22 cellular contexts compared by ENCODE assay signal in the genomic region with DNA sequence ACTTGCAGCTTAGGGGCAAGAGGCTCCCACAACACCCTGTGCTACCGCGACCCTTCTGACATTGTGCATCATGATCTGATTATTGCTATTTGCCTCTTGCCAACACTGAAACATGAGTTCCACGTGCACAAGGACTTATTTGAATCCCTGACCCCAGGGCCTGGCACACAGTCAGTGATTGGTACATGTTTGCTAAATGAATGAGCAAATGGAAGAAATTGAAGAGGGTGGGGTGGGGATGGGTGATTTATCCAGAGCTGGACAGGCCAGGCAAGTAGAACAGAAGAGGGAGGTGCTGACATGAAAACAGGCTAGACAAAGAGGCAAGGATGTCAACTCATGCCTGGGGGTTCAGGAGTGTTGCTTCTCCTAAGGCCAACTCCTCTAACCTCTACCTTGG. TPM values are rescaled to one million over a fixed set of nuclear protein-coding genes. Genes with fewer than 3 reads are reported as not detected.
DNase-seq lines count a peak whose midpoint lies in the region; ATAC-seq lines count a peak whose summit lies in the region.
"Had no signal": no experiment of that assay in that cellular context is flagged by ENCODE, and none has a peak within 500 bp of the region (broad histone marks: within the 10 kb centered on the region; RNA-seq: fewer than 3 reads in every experiment).

No MANE protein-coding gene starts in this region.

- ATAC-seq in esophagus mucosa (peak; percentile 71), GM19455 (IDR thresholded peaks at IDR 0.05; ENCODE audit: unreplicated experiment) (no peak), aorta (ENCODE audit: low FRiP score) (no peak)
- no peak for ATAC-seq in stimulated activated naive B cell treated with anti-CD40 and anti-IgM and Interleukin-4, amounts not matched to agents 10 μg/mL and 1 μg/mL and 100 μg/mL, for 72 hours (replicated peaks)
- ATAC-seq: A549, GM12878, HCT116 had no signal

- no peaks in the 10 kb centered on the region for H3K9me3 ChIP-seq in aorta (ENCODE audit: control insufficient read depth, low read length)
- H3K9me3 ChIP-seq: A549 had no signal

- H3K36me3 ChIP-seq in aorta (ENCODE audit: control insufficient read depth in 1 of 2, insufficient read depth in 2 of 2, low read length in 1 of 2) = no peaks in the 10 kb centered on the region

- peaks cover 8 to 13% of the 10 kb centered on the region in 2 donors for H3K4me1 Mint-ChIP-seq in stimulated activated naive B cell treated with anti-CD40 and anti-IgM and Interleukin-4, amounts not matched to agents 10 μg/mL and 1 μg/mL and 100 μg/mL, for 72 hours
- H3K4me1 Mint-ChIP-seq: CD14-positive monocyte had no signal

- no peaks in the 10 kb centered on the region for H3K27me3 Mint-ChIP-seq in stimulated activated naive B cell treated with anti-CD40 and anti-IgM and Interleukin-4, amounts not matched to agents 10 μg/mL and 1 μg/mL and 100 μg/mL, for 72 hours
- H3K27me3 Mint-ChIP-seq: CD4-positive, alpha-beta memory T cell had no signal

- intact Hi-C loops in posterior vena cava (cut with DNase I) = no loop called here
- intact Hi-C loops in aorta (cut with DNase I) = no loop called here

- H3K4me3 ChIP-seq in aorta (ENCODE audit: low read length in 2 of 2) = no peak overlapping the region
- H3K4me3 ChIP-seq: A549, GM12878 had no signal

- H3K36me3 Mint-ChIP-seq in stimulated activated naive B cell treated with anti-CD40 and anti-IgM and Interleukin-4, amounts not matched to agents 10 μg/mL and 1 μg/mL and 100 μg/mL, for 72 hours = no peaks in the 10 kb centered on the region
- H3K36me3 Mint-ChIP-seq: CD14-positive monocyte; CD4-positive, alpha-beta memory T cell had no signal

- WGBS in aorta, 2 donors = 75 to 85% methylated on average over 3 of the region's 3 CpGs

- no peak overlapping the region for H3K4me3 Mint-ChIP-seq in stimulated activated naive B cell treated with anti-CD40 and anti-IgM and Interleukin-4, amounts not matched to agents 10 μg/mL and 1 μg/mL and 100 μg/mL, for 72 hours
- H3K4me3 Mint-ChIP-seq: CD14-positive monocyte; CD4-positive, alpha-beta memory T cell; HFFc6 had no signal

- H3K27me3 ChIP-seq in aorta (ENCODE audit: control insufficient read depth in 1 of 2, insufficient read depth in 2 of 2, low read length in 1 of 2) = no peaks in the 10 kb centered on the region

- H3K9me3 Mint-ChIP-seq in stimulated activated naive B cell treated with anti-CD40 and anti-IgM and Interleukin-4, amounts not matched to agents 10 μg/mL and 1 μg/mL and 100 μg/mL, for 72 hours = peaks cover 0 to 3% of the 10 kb centered on the region in 2 donors
- H3K9me3 Mint-ChIP-seq: CD4-positive, alpha-beta memory T cell; HFFc6 had no signal

- no peaks in the 10 kb centered on the region for H3K4me1 ChIP-seq in aorta (ENCODE audit: control insufficient read depth in 1 of 2, insufficient read depth in 2 of 2, low read length in 2 of 2)
- H3K4me1 ChIP-seq: A549 had no signal

- no peak overlapping the region for H3K27ac ChIP-seq in aorta (ENCODE audit: low read depth in 1 of 2, low read length in 2 of 2)
- H3K27ac ChIP-seq: 22Rv1, A549, HL-60 had no signal

- no peak overlapping the region for H3K27ac Mint-ChIP-seq in stimulated activated naive B cell treated with anti-CD40 and anti-IgM and Interleukin-4, amounts not matched to agents 10 μg/mL and 1 μg/mL and 100 μg/mL, for 72 hours
- H3K27ac Mint-ChIP-seq: CD14-positive monocyte; CD4-positive, alpha-beta memory T cell; HFFc6 had no signal

- DNase-seq in NCI-H82 (lab: John Stamatoyannopoulos, UW) = peak; percentile 62
- DNase-seq in NCI-H82 treated with DMSO at 0.1 percent for 48 hours (lab: John Stamatoyannopoulos, UW; ENCODE audit: unreplicated experiment) = no peak
- DNase-seq in fibroblast of peridontal ligament (ENCODE audit: extremely low read depth) = peak; percentile 29
- DNase-seq in posterior vena cava (ENCODE audit: low spot score) = peak; percentile 48
- DNase-seq in stimulated activated naive B cell treated with anti-CD40 and anti-IgM and Interleukin-4, amounts not matched to agents 10 μg/mL and 1 μg/mL and 100 μg/mL, for 72 hours = no peak
- DNase-seq in aorta = no peak
- DNase-seq: AML-193; CD4-positive, alpha-beta memory T cell; DMS153; DMS79; GOT3; H7; HFFc6; IMR-90 had no signal

RNA-seq across cellular contexts. Expression of a gene that starts 24.9 kb away (rescaled TPM):
- 2,055 TPM for total RNA-seq in esophagus mucosa
- 1,000 to 10,000 TPM; 1,458 to 1,459 TPM for total RNA-seq in posterior vena cava
- 1,000 to 10,000 TPM; 1,166 to 1,184 TPM for total RNA-seq in aorta
- polyA plus RNA-seq in aorta = 1,000 to 10,000 TPM; 4,457 to 9,358 TPM

RNA-seq across cellular contexts. Expression of a gene that starts 36.5 kb away (rescaled TPM):
- total RNA-seq in esophagus mucosa (3.7 TPM), posterior vena cava (1 to 10 TPM; 5.4 to 6.8 TPM), aorta (1 to 10 TPM; 6.7 to 9.5 TPM)
- polyA plus RNA-seq in aorta = 10 to 100 TPM; 14.4 to 20.7 TPM

RNA-seq across cellular contexts. Expression of a gene that starts 55.2 kb away (rescaled TPM):
- 8.2 TPM for total RNA-seq in esophagus mucosa
- total RNA-seq in posterior vena cava = 10 to 100 TPM in 1 of 2 donors, 1 to 10 TPM in 1; 8.2 to 10.2 TPM
- total RNA-seq in aorta = 10 to 100 TPM in 1 of 2 donors, 1 to 10 TPM in 1; 9.6 to 10.1 TPM
- 10 to 100 TPM in 1 of 2 donors, 1 to 10 TPM in 1; 9.4 to 16.1 TPM for polyA plus RNA-seq in aorta

RNA-seq across cellular contexts. Expression of a gene that starts 55.3 kb away (rescaled TPM):
- total RNA-seq in esophagus mucosa = 84.3 TPM
- total RNA-seq in posterior vena cava = 10 to 100 TPM; 65.9 to 74.7 TPM
- total RNA-seq in aorta = 10 to 100 TPM; 53.8 to 64.4 TPM
- polyA plus RNA-seq in aorta = 100 to 1,000 TPM; 119 to 187 TPM

RNA-seq across cellular contexts. Expression of a gene that starts 57.9 kb away (rescaled TPM):
- total RNA-seq in esophagus mucosa = not detected
- total RNA-seq in posterior vena cava = under 1 TPM; 0.29 to 0.32 TPM
- total RNA-seq in aorta = 1 to 10 TPM in 1 of 2 donors, under 1 TPM in 1; 0.45 to 1.3 TPM
- polyA plus RNA-seq in aorta = under 1 TPM in 1 of 2 donors, not detected in 1; 0.15 TPM

Comparison
In these comparisons a context has a peak if more than half of its experiments do, and no peak if none do; other contexts are left out.
1. DNase-seq: peak in NCI-H82 (single experiment), fibroblast of peridontal ligament (single experiment) and posterior vena cava (single experiment); none in NCI-H82 treated with DMSO at 0.1 percent for 48 hours (single experiment), stimulated activated naive B cell treated with anti-CD40 and anti-IgM and Interleukin-4, amounts not matched to agents 10 μg/mL and 1 μg/mL and 100 μg/mL, for 72 hours (single experiment) and aorta (0 of 2).